1 cellular context compared by ENCODE assay signal in genomic region chr2:25506226-25506625, GRCh38.
TF ChIP-seq lines count a peak whose summit lies in the region.

No MANE protein-coding gene starts in this region.

TF ChIP-seq in A549, 52 proteins besides CTCF, POLR2A, EP300 and RAD21 (continued from another document):
- TF ChIP-seq CEBPB (IDR thresholded peaks at IDR 0.05) (no peak), TP53 (CRISPR knock-in tag; IDR thresholded peaks at IDR 0.05) (no peak), ESRRA (IDR thresholded peaks at IDR 0.05; ENCODE audit: borderline replicate concordance, low read length) (no peak), E2F6 (IDR thresholded peaks at IDR 0.05; ENCODE audit: borderline replicate concordance, low read depth) (no peak), FOXS1 (CRISPR knock-in tag; IDR thresholded peaks at IDR 0.05) (no peak), RARB (CRISPR knock-in tag; IDR thresholded peaks at IDR 0.05) (no peak), HOXB13 (CRISPR knock-in tag; IDR thresholded peaks at IDR 0.05; ENCODE audit: low read depth) (no peak), CHD4 (IDR thresholded peaks at IDR 0.05; ENCODE audit: borderline replicate concordance) (no peak), HMGXB4 (CRISPR knock-in tag; IDR thresholded peaks at IDR 0.05; ENCODE audit: borderline replicate concordance) (no peak), FOSL2 (IDR thresholded peaks at IDR 0.05) (no peak), FOSL2 (CRISPR knock-in tag; IDR thresholded peaks at IDR 0.05) (no peak), KDM1A (IDR thresholded peaks at IDR 0.05; ENCODE audit: low read depth) (no peak)
